In the genomic region with DNA sequence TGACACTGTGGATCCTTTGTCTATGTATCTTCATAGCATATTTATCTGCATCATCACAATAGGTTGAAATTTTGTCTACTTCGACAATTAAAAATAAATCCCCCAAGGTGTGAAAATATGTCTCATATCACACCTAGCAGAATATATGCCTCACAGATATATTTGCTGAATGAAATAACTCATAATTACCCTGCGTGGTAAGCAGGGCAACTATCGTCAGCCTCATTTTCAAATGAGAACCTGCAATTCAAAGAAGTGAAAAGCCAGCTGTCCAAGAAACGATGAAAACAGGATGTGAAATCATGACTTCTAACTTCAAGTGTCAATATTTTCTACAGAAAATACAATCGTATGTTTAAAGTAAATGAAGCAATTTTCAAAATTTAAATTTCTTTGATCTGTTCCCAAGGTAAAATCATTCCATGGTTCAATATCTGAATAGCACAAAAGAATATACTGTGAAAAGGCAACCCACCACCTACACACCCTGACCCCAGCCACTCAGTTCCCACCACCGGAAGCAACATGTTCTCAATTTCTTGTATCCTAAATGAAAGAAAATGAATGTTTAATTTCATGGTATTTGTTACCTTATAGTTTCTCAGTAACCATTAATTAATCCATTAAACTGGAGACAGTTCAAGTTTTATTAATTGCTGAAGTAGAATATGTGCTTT, we compare ENCODE assay signal across 18 cellular contexts. TPM values are rescaled to one million over a fixed set of nuclear protein-coding genes. Genes with fewer than 3 reads are reported as not detected.
DNase-seq lines count a peak whose midpoint lies in the region; ATAC-seq and TF ChIP-seq lines count a peak whose summit lies in the region.
"Had no signal": no experiment of that assay in that cellular context is flagged by ENCODE, and none has a peak within 500 bp of the region (broad histone marks: within the 10 kb centered on the region; RNA-seq: fewer than 3 reads in every experiment).

No MANE protein-coding gene starts in this region.

- peaks cover 0 to 4% of the 10 kb centered on the region in 2 donors for H3K9me3 Mint-ChIP-seq in stimulated activated naive CD8-positive, alpha-beta T cell treated with anti-CD3 and anti-CD28 coated beads, Interleukin-15, amount 100 ng/mL, for 72 hours
- H3K9me3 Mint-ChIP-seq: activated naive CD4-positive, alpha-beta T cell treated with anti-CD3 and anti-CD28 coated beads, Interleukin-2, amount 50 U/mL, for 72 hours; GM23338 had no signal

- no peak overlapping the region for H3K4me3 ChIP-seq in left ventricle myocardium inferior
- H3K4me3 ChIP-seq: GM23338, testis had no signal

- ATAC-seq in stimulated activated naive CD8-positive, alpha-beta T cell treated with anti-CD3 and anti-CD28 coated beads, Interleukin-15, amount 100 ng/mL, for 72 hours, result peak; percentile 64
- ATAC-seq in stimulated activated naive CD8-positive, alpha-beta T cell treated with anti-CD3 and anti-CD28 coated beads, Interleukin-15, Interleukin-2, amounts not matched to agents 100 U/mL and 50 U/mL, for 24 hours, result no peak
- ATAC-seq in HG02623 (IDR thresholded peaks at IDR 0.05; ENCODE audit: unreplicated experiment), result peak; percentile 52
- ATAC-seq: GM23338, left colon had no signal

- TF ChIP-seq CTCF in left ventricle myocardium inferior (IDR thresholded peaks at IDR 0.05; ENCODE audit: borderline replicate concordance), result no peak

- peak overlapping the region in 1 of 2 donors; percentile 24 for H3K27ac Mint-ChIP-seq in stimulated activated naive CD8-positive, alpha-beta T cell treated with anti-CD3 and anti-CD28 coated beads, Interleukin-15, amount 100 ng/mL, for 72 hours
- H3K27ac Mint-ChIP-seq: GM23338 had no signal

- no peak overlapping the region for H3K27ac ChIP-seq in left ventricle myocardium inferior (replicated peaks)
- H3K27ac ChIP-seq: RWPE1, testis had no signal

- peaks cover 5% of the 10 kb centered on the region for H3K4me1 ChIP-seq in left ventricle myocardium inferior
- H3K4me1 ChIP-seq: testis had no signal

- no peaks in the 10 kb centered on the region for H3K36me3 ChIP-seq in left ventricle myocardium inferior

- H3K27me3 Mint-ChIP-seq in stimulated activated naive CD8-positive, alpha-beta T cell treated with anti-CD3 and anti-CD28 coated beads, Interleukin-15, amount 100 ng/mL, for 72 hours, result no peaks in the 10 kb centered on the region

- H3K9me3 ChIP-seq in left ventricle myocardium inferior (replicated peaks), result no peaks in the 10 kb centered on the region
- H3K9me3 ChIP-seq: testis had no signal

- H3K27me3 ChIP-seq in left ventricle myocardium inferior (ENCODE audit: low read depth), result no peaks in the 10 kb centered on the region
- H3K27me3 ChIP-seq: testis had no signal

- peak overlapping the region in 1 of 2 donors; percentile 27 for H3K4me3 Mint-ChIP-seq in stimulated activated naive CD8-positive, alpha-beta T cell treated with anti-CD3 and anti-CD28 coated beads, Interleukin-15, amount 100 ng/mL, for 72 hours
- H3K4me3 Mint-ChIP-seq: GM23338 had no signal

- intact Hi-C loops in left ventricle myocardium inferior (cut with micrococcal nuclease), result no loop called here

- no peak for DNase-seq in stimulated activated naive CD8-positive, alpha-beta T cell treated with anti-CD3 and anti-CD28 coated beads, Interleukin-15, amount 100 ng/mL, for 72 hours
- DNase-seq in stimulated activated naive CD8-positive, alpha-beta T cell treated with anti-CD3 and anti-CD28 coated beads, Interleukin-15, Interleukin-2, amounts not matched to agents 100 U/mL and 50 U/mL, for 24 hours, result no peak
- DNase-seq in MV-4-11 (lab: John Stamatoyannopoulos, UW) (peak; percentile 23), left ventricle myocardium inferior (no peak), LoVo (ENCODE audit: low spot score) (no peak), NCI-H748 treated with DMSO at 0.1 percent for 48 hours (lab: John Stamatoyannopoulos, UW) (no peak)
- DNase-seq in stimulated activated CD4-positive, alpha-beta T cell treated with anti-CD3 and anti-CD28 coated beads, Interleukin-15, amount 100 ng/mL, for 24 hours, result no peak
- DNase-seq: cortex of kidney; IMR-90; left colon; NCI-H2171 treated with DMSO at 0.1 percent for 48 hours; occipital lobe; stimulated activated CD4-positive, alpha-beta T cell treated with anti-CD3 and anti-CD28 coated beads, Interleukin-4, amount 100 ng/mL, for 4 hours; testis had no signal

- peaks cover 21% of the 10 kb centered on the region for H3K4me1 Mint-ChIP-seq in stimulated activated naive CD8-positive, alpha-beta T cell treated with anti-CD3 and anti-CD28 coated beads, Interleukin-15, amount 100 ng/mL, for 72 hours

RNA-seq across cellular contexts. Expression of a gene that starts 57.1 kb away (rescaled TPM):
- 147 TPM for total RNA-seq in left ventricle myocardium inferior
